ENCODE assay signal across 9 cellular contexts in genomic region chr19:17681505-17682125, GRCh38. TPM values are rescaled to one million over a fixed set of nuclear protein-coding genes. Genes with fewer than 3 reads are reported as not detected.
DNase-seq lines count a peak whose midpoint lies in the region; ATAC-seq and TF ChIP-seq lines count a peak whose summit lies in the region.
"Had no signal": no experiment of that assay in that cellular context is flagged by ENCODE, and none has a peak within 500 bp of the region (broad histone marks: within the 10 kb centered on the region; RNA-seq: fewer than 3 reads in every experiment).

No MANE protein-coding gene starts in this region.

- H3K9me3 ChIP-seq in SK-N-SH, result no peaks in the 10 kb centered on the region

- TF ChIP-seq CTCF in SK-N-SH (IDR thresholded peaks at IDR 0.05) (no peak), WTC11 (IDR thresholded peaks at IDR 0.05) (no peak), foreskin fibroblast (IDR thresholded peaks at IDR 0.05; ENCODE audit: low read depth, low read length) (no peak)

- H3K4me1 Mint-ChIP-seq in WTC11, result peaks cover 41% of the 10 kb centered on the region

- peaks cover 0 to 2% of the 10 kb centered on the region in 2 experiments; a peak in 1 of 4 replicates for H3K4me1 ChIP-seq in SK-N-SH (ENCODE audit: control insufficient read depth in 1 of 2, insufficient read depth in 2 of 2, low read depth in 1 of 2, low read length in 1 of 2)
- H3K4me1 ChIP-seq: foreskin keratinocyte had no signal

- POLR2A ChIA-PET in SK-N-SH (lab: Yijun Ruan, JAX), result no interaction called here
- POLR2A ChIA-PET in WTC11 (lab: Charles Lee), result interaction anchor here (0.6 kb wide), 1 partner anchor 171 kb away, joined by 3 read pairs; no protein-coding TSS in a partner anchor

- no peaks in the 10 kb centered on the region for H3K36me3 ChIP-seq in SK-N-SH (replicated peaks in 1 of 2; ENCODE audit: control insufficient read depth in 1 of 2, insufficient read depth in 2 of 2, low read length in 1 of 2)

- H2AFZ ChIP-seq in SK-N-SH (ENCODE audit: low read depth), result no peak overlapping the region

- H3K36me3 Mint-ChIP-seq in WTC11, result peaks cover 3% of the 10 kb centered on the region; the same call in 1 of the 2 replicates

- no peak for TF ChIP-seq EP300 in SK-N-SH (IDR thresholded peaks at IDR 0.05; ENCODE audit: borderline replicate concordance in 1 of 2, low read depth in 1 of 2, low read length in 1 of 2)

- TF ChIP-seq RAD21 in SK-N-SH (IDR thresholded peaks at IDR 0.05; ENCODE audit: low read length), result no peak

- H3K27ac ChIP-seq in SK-N-SH (ENCODE audit: low read depth in 2 of 2, low read length in 1 of 2), result no peak overlapping the region
- H3K27ac ChIP-seq: foreskin keratinocyte had no signal

- no peaks in the 10 kb centered on the region for H3K9me3 Mint-ChIP-seq in WTC11

- no peaks in the 10 kb centered on the region for H3K79me2 ChIP-seq in SK-N-SH (ENCODE audit: insufficient read depth)

- WGBS in SK-N-SH (ENCODE audit: low lambda C conversion rate), result 72% methylated on average over 17 of the region's 25 CpGs

- ATAC-seq in SK-N-SH treated with all-trans-retinoic acid at 6 μM for 48 hours (no peak), WTC11 (peak; percentile 22)
- ATAC-seq: foreskin keratinocyte had no signal

- H3K9ac ChIP-seq in SK-N-SH, result no peak overlapping the region

- H3F3A ChIP-seq in SK-N-SH (replicated peaks; ENCODE audit: insufficient read depth), result no peaks in the 10 kb centered on the region

- CTCF ChIA-PET in SK-N-SH (lab: Yijun Ruan, JAX), result interaction anchor here (1.3 kb wide), 2 partner anchors 17 to 44 kb away, joined by 3 read pairs; no protein-coding TSS in a partner anchor
- CTCF ChIA-PET in WTC11 (lab: Charles Lee), result interaction anchor here (0.7 to 1.9 kb wide), 5 partner anchors 76 to 192 kb away, joined by 3 to 5 read pairs (median 4); partner anchors contain the start of gene RPL18A

- H3K4me3 ChIP-seq in SK-N-SH (ENCODE audit: low read depth in 2 of 2, low read length in 1 of 2) (no peak overlapping the region), foreskin fibroblast (ENCODE audit: low read depth in 1 of 2, low read length in 2 of 2) (no peak overlapping the region)

- no peaks in the 10 kb centered on the region for H3K9me2 ChIP-seq in SK-N-SH

- no peak overlapping the region for H3K4me2 ChIP-seq in SK-N-SH

- H3K4me3 Mint-ChIP-seq in WTC11, result peak overlapping the region; percentile 65; the same call in 1 of the 2 replicates

- H3K27ac Mint-ChIP-seq in WTC11, result no peak overlapping the region

- no peaks in the 10 kb centered on the region for H3K27me3 ChIP-seq in SK-N-SH (ENCODE audit: insufficient read depth)

- no peaks in the 10 kb centered on the region; the same call in 1 of the 2 replicates for H4K20me1 ChIP-seq in SK-N-SH (ENCODE audit: insufficient read depth)

- no peak for DNase-seq in SK-N-SH
- peak; percentile 78 for DNase-seq in WTC11 (ENCODE audit: low spot score)
- peak; percentile 21 to 72 for DNase-seq in foreskin fibroblast
- DNase-seq in stimulated activated CD8-positive, alpha-beta memory T cell treated with anti-CD3 and anti-CD28 coated beads, Interleukin-4, amount 100 ng/mL, for 24 hours (ENCODE audit: low read depth), result peak; percentile 15
- no peak for DNase-seq in NCI-H345 (lab: John Stamatoyannopoulos, UW)
- no peak for DNase-seq in NCI-H1092 treated with DMSO at 0.1 percent for 48 hours (lab: John Stamatoyannopoulos, UW)
- DNase-seq in GF-D8 (lab: John Stamatoyannopoulos, UW), result no peak

- H3K27me3 Mint-ChIP-seq in WTC11 (ENCODE audit: low read depth), result no peaks in the 10 kb centered on the region

TF ChIP-seq in SK-N-SH, 30 proteins besides CTCF, POLR2A, EP300 and RAD21 (continues in another document):
- TF ChIP-seq TEAD4 (IDR thresholded peaks at IDR 0.05; ENCODE audit: borderline replicate concordance, insufficient read depth) (no peak), REST (IDR thresholded peaks at IDR 0.05; ENCODE audit: low read depth, low read length) (peak; percentile 96)

TF ChIP-seq in SK-N-SH treated with all-trans-retinoic acid at 6 μM for 48 hours, 23 proteins besides CTCF, POLR2A, EP300 and RAD21 (continues in another document):
- no peak for TF ChIP-seq CSRNP3 (CRISPR knock-in tag; IDR thresholded peaks at IDR 0.05)
- TF ChIP-seq TOX (CRISPR knock-in tag; IDR thresholded peaks at IDR 0.05; ENCODE audit: borderline replicate concordance), result no peak
- no peak for TF ChIP-seq ZNF70 (CRISPR knock-in tag; IDR thresholded peaks at IDR 0.05)
- TF ChIP-seq CSDC2 (CRISPR knock-in tag; IDR thresholded peaks at IDR 0.05), result no peak
- no peak for TF ChIP-seq CREB5 (CRISPR knock-in tag; IDR thresholded peaks at IDR 0.05; ENCODE audit: low read depth)
- no peak for TF ChIP-seq ZC3H10 (CRISPR knock-in tag; IDR thresholded peaks at IDR 0.05)
- no peak for TF ChIP-seq TCF4 (CRISPR knock-in tag; IDR thresholded peaks at IDR 0.05; ENCODE audit: borderline replicate concordance)

TF ChIP-seq in WTC11, 78 proteins besides CTCF, POLR2A, EP300 and RAD21 (continues in another document):
- no peak for TF ChIP-seq IRF1 (CRISPR knock-in tag; IDR thresholded peaks at IDR 0.05)
- TF ChIP-seq ARID4B (CRISPR knock-in tag; IDR thresholded peaks at IDR 0.05; ENCODE audit: borderline replicate concordance), result peak; percentile 83; the same call in 1 of the 2 replicates
- TF ChIP-seq NR1H2 (CRISPR knock-in tag; IDR thresholded peaks at IDR 0.05), result no peak

RNA-seq across cellular contexts. Expression of gene UNC13A, which starts 6.5 kb away (rescaled TPM):
- 0.32 and 0.38 TPM in 2 replicates for polyA plus RNA-seq in SK-N-SH (2012; rRNA removed)
- polyA plus RNA-seq in SK-N-SH (2012; cell fraction: cytosol; rRNA removed), result 0.17 and 0.45 TPM in 2 replicates
- polyA plus RNA-seq in SK-N-SH (2012; cell fraction: nucleus; rRNA removed), result 0.93 and 1.2 TPM in 2 replicates
- 40.7 to 42.9 TPM (median 41.1 TPM) in 3 replicates for total RNA-seq in WTC11 (2021)

RNA-seq across cellular contexts. Expression of gene MAP1S, which starts 37.7 kb away (rescaled TPM):
- 7.8 and 18.4 TPM in 2 replicates for polyA plus RNA-seq in SK-N-SH (2012; rRNA removed)
- 4.9 and 9.1 TPM in 2 replicates for polyA plus RNA-seq in SK-N-SH (2012; cell fraction: cytosol; rRNA removed)
- polyA plus RNA-seq in SK-N-SH (2012; cell fraction: nucleus; rRNA removed), result 24.7 and 42.3 TPM in 2 replicates
- total RNA-seq in WTC11 (2021), result 115 to 124 TPM (median 120 TPM) in 3 replicates

Comparison
In these comparisons a context has a peak if more than half of its experiments do, and no peak if none do; other contexts are left out.
1. DNase-seq: peak in WTC11 (single experiment), foreskin fibroblast (2 of 2) and stimulated activated CD8-positive, alpha-beta memory T cell treated with anti-CD3 and anti-CD28 coated beads, Interleukin-4, amount 100 ng/mL, for 24 hours (single experiment); none in SK-N-SH (single experiment), NCI-H345 (single experiment), NCI-H1092 treated with DMSO at 0.1 percent for 48 hours (single experiment) and GF-D8 (single experiment).
2. Of the 6 proteins assayed by ChIP-seq in both WTC11 and SK-N-SH: peak only in WTC11: MAX, TEAD4 and USF1; only in SK-N-SH: none; in both: none; in neither: 3.